8 cellular contexts compared by ENCODE assay signal in genomic region chr9:37574996-37575395, GRCh38. TPM values are rescaled to one million over a fixed set of nuclear protein-coding genes. Genes with fewer than 3 reads are reported as not detected.
DNase-seq lines count a peak whose midpoint lies in the region; ATAC-seq, FAIRE-seq and TF ChIP-seq lines count a peak whose summit lies in the region.

No MANE protein-coding gene starts in this region.

- peaks cover 32% of the 10 kb centered on the region for H3F3A ChIP-seq in DOHH2 (ENCODE audit: control insufficient read depth, insufficient read depth)

- H3K9me2 ChIP-seq in DOHH2 (replicated peaks; ENCODE audit: control insufficient read depth, low read length): no peaks in the 10 kb centered on the region

- H3K9ac ChIP-seq in endothelial cell of umbilical vein (replicated peaks; ENCODE audit: extremely low read depth, insufficient read depth, low read length) (no peak overlapping the region), trophoblast cell (ENCODE audit: low read length) (peak overlapping the region; percentile 20)

- CTCF ChIA-PET in endothelial cell of umbilical vein (lab: Charles Lee): interaction anchor here (1.1 to 3.9 kb wide), 4 partner anchors 11 to 19 kb away, joined by 3 to 17 read pairs (median 6); partner anchors contain the start of gene TOMM5

- no CpG with 5 or more reads among the region's 4 CpGs for WGBS in trophoblast cell (ENCODE audit: extremely low coverage, insufficient coverage, insufficient read length)
- whole genome bisulfite sequencing in prostate gland: 56% methylated on average over 4 of the region's 4 CpGs

- H4K20me1 ChIP-seq in DOHH2 (ENCODE audit: control insufficient read depth, insufficient read depth, low read depth, low read length) (0 out of 2 replicates have a peak, but pooled peaks cover 7% of the 10 kb centered on the region), endothelial cell of umbilical vein (replicated peaks; ENCODE audit: control insufficient read depth, extremely low read depth, insufficient read depth, low read length) (peaks cover 2% of the 10 kb centered on the region)

- H4K12ac ChIP-seq in trophoblast cell (ENCODE audit: low read depth, low read length): no peak overlapping the region

- H3K14ac ChIP-seq in trophoblast cell (ENCODE audit: low read length): no peak overlapping the region

- intact Hi-C loops in endothelial cell of umbilical vein (cut with micrococcal nuclease): loop anchor here (2.0 kb wide), 1 partner anchor 92 kb away; no protein-coding TSS in a partner anchor
- intact Hi-C loops in prostate gland (cut with DNase I): loop anchor here (5.0 kb wide), 1 partner anchor 88 kb away; the partner anchor contains the start of gene POLR1E

- FAIRE-seq in endothelial cell of umbilical vein (lab: Jason Lieb, UNC): no peak

- H4K8ac ChIP-seq in trophoblast cell (ENCODE audit: low read depth, low read length): no peak overlapping the region

- peak; percentile 94 for DNase-seq in NCI-H82 (lab: John Stamatoyannopoulos, UW)
- DNase-seq in endothelial cell of umbilical vein (ENCODE audit: low read depth, low spot score): peak; percentile 8
- DNase-seq in trophoblast cell: no peak
- DNase-seq in stimulated activated naive CD4-positive, alpha-beta T cell treated with Interleukin-2 at 50 U/mL for 16 hours (lab: John Stamatoyannopoulos, UW): no peak
- DNase-seq in prostate gland (ENCODE audit: low spot score): no peak
- DNase-seq in CD1c-positive myeloid dendritic cell (ENCODE audit: extremely low spot score): no peak

- ATAC-seq in GM18861 (IDR thresholded peaks at IDR 0.05; ENCODE audit: unreplicated experiment): no peak

- H3K9me1 ChIP-seq in endothelial cell of umbilical vein (replicated peaks; ENCODE audit: control insufficient read depth, extremely low read depth, insufficient read depth, low read length): no peaks in the 10 kb centered on the region

- TF ChIP-seq POLR2A in endothelial cell of umbilical vein (IDR thresholded peaks at IDR 0.05; ENCODE audit: low read depth, low read length) (no peak), prostate gland (IDR thresholded peaks at IDR 0.05) (no peak)

- H3K27me3 ChIP-seq in DOHH2 (ENCODE audit: control insufficient read depth, low read length) (no peaks in the 10 kb centered on the region), endothelial cell of umbilical vein (ENCODE audit: control insufficient read depth in 2 of 2, insufficient read depth in 2 of 2, low read length in 2 of 2) (no peaks in the 10 kb centered on the region), trophoblast cell (ENCODE audit: insufficient read depth, low read length) (no peaks in the 10 kb centered on the region), prostate gland (replicated peaks; ENCODE audit: insufficient read depth) (no peaks in the 10 kb centered on the region)

- H2AFZ ChIP-seq in endothelial cell of umbilical vein (ENCODE audit: low read depth, low read length) (no peak overlapping the region), trophoblast cell (ENCODE audit: insufficient read depth, low read length, poor library complexity) (no peak overlapping the region)

- no peaks in the 10 kb centered on the region for H3K9me3 ChIP-seq in DOHH2 (ENCODE audit: control insufficient read depth, insufficient read depth, low read length)
- H3K9me3 ChIP-seq in endothelial cell of umbilical vein (replicated peaks; ENCODE audit: control insufficient read depth, insufficient read depth, low read length): no peaks in the 10 kb centered on the region
- no peaks in the 10 kb centered on the region for H3K9me3 ChIP-seq in trophoblast cell (ENCODE audit: insufficient read depth, low read depth, low read length)
- no peaks in the 10 kb centered on the region for H3K9me3 ChIP-seq in prostate gland

- POLR2A ChIA-PET in endothelial cell of umbilical vein (lab: Charles Lee): interaction anchor here (0.6 kb wide), 1 partner anchor 36 kb away, joined by 3 read pairs; no protein-coding TSS in a partner anchor

- H3K4me3 ChIP-seq in DOHH2 (ENCODE audit: low read length) (peak overlapping the region; percentile 86), endothelial cell of umbilical vein (replicated peaks in 1 of 3; ENCODE audit: insufficient read depth in 1 of 3, low read depth in 1 of 3, low read length in 3 of 3) (peak overlapping the region in 1 of 3 experiments; percentile 85), trophoblast cell (ENCODE audit: low read depth, low read length) (no peak overlapping the region), prostate gland (peak overlapping the region in 1 of 2 donors; percentile 72)

- dilution Hi-C loops in endothelial cell of umbilical vein (cut with MboI; ENCODE audit: extremely low pct_ligation_motif_present, low sequenced_read_pairs): no loop called here

- H3K4me2 ChIP-seq in DOHH2 (ENCODE audit: low read length) (peak overlapping the region; percentile 93), endothelial cell of umbilical vein (ENCODE audit: insufficient read depth, low read length) (peak overlapping the region; percentile 88), trophoblast cell (ENCODE audit: low read length) (peak overlapping the region; percentile 98)

- no peak overlapping the region for H3K23ac ChIP-seq in trophoblast cell (ENCODE audit: low read length)

- no peak overlapping the region for H3K4ac ChIP-seq in trophoblast cell (ENCODE audit: low read depth, low read length)

- BruUV-seq in endothelial cell of umbilical vein (replicated peaks; lab: Mats Ljungman, UMichigan): TSS peak; percentile 20

- H3K18ac ChIP-seq in trophoblast cell (ENCODE audit: low read length): no peak overlapping the region

- no peak overlapping the region for H2BK5ac ChIP-seq in trophoblast cell (ENCODE audit: low read depth, low read length, poor library complexity)

- no peak overlapping the region for H4K91ac ChIP-seq in trophoblast cell (ENCODE audit: low read depth, low read length)

- H3K36me3 ChIP-seq in DOHH2 (ENCODE audit: control insufficient read depth, low read length) (peaks cover 51% of the 10 kb centered on the region), endothelial cell of umbilical vein (ENCODE audit: control insufficient read depth in 2 of 2, extremely low read depth in 1 of 2, insufficient read depth in 2 of 2, low read length in 2 of 2) (peaks cover 0 to 2% of the 10 kb centered on the region in 2 experiments), trophoblast cell (ENCODE audit: control insufficient read depth in 1 of 2, insufficient read depth in 2 of 2, low read length in 2 of 2) (no peaks in the 10 kb centered on the region), prostate gland (no peaks in the 10 kb centered on the region)

- no peak overlapping the region for H2BK120ac ChIP-seq in trophoblast cell (ENCODE audit: insufficient read depth, low read length, poor library complexity)

- no peak for TF ChIP-seq CTCF in DOHH2 (IDR thresholded peaks at IDR 0.05; ENCODE audit: low read depth, low read length, poor library complexity, severe bottlenecking)
- no peak for TF ChIP-seq CTCF in endothelial cell of umbilical vein (IDR thresholded peaks at IDR 0.05; ENCODE audit: extremely low read depth in 1 of 2, insufficient read depth in 1 of 2, low read depth in 1 of 2, low read length in 2 of 2)
- no peak for TF ChIP-seq CTCF in prostate gland (IDR thresholded peaks at IDR 0.05)

- H3K27ac ChIP-seq in DOHH2 (ENCODE audit: low read depth, low read length) (peak overlapping the region; percentile 77), endothelial cell of umbilical vein (ENCODE audit: insufficient read depth, low read depth, low read length) (no peak overlapping the region), trophoblast cell (ENCODE audit: low read depth, low read length) (peak overlapping the region; percentile 36), prostate gland (peak overlapping the region in 1 of 2 donors; percentile 73)

- H3K79me2 ChIP-seq in DOHH2 (ENCODE audit: control insufficient read depth, low read length): peaks cover 73% of the 10 kb centered on the region
- peaks cover 7% of the 10 kb centered on the region for H3K79me2 ChIP-seq in endothelial cell of umbilical vein (ENCODE audit: control insufficient read depth, insufficient read depth, low read length)
- peaks cover 5% of the 10 kb centered on the region for H3K79me2 ChIP-seq in trophoblast cell (ENCODE audit: control insufficient read depth, insufficient read depth, low read length, poor library complexity)

- H3K4me1 ChIP-seq in DOHH2 (ENCODE audit: control insufficient read depth, low read length) (peaks cover 48% of the 10 kb centered on the region), endothelial cell of umbilical vein (ENCODE audit: control insufficient read depth, extremely low read depth, insufficient read depth, low read length) (peaks cover 21% of the 10 kb centered on the region), trophoblast cell (ENCODE audit: control insufficient read depth in 1 of 2, insufficient read depth in 2 of 2, low read length in 2 of 2) (peaks cover 10 to 17% of the 10 kb centered on the region in 2 experiments), prostate gland (replicated peaks) (no peaks in the 10 kb centered on the region)

- H2AK5ac ChIP-seq in trophoblast cell (ENCODE audit: low read length): no peak overlapping the region

- H3K79me1 ChIP-seq in trophoblast cell (ENCODE audit: low read length): peaks cover 8% of the 10 kb centered on the region

- H2BK12ac ChIP-seq in trophoblast cell (ENCODE audit: low read length): no peak overlapping the region

TF ChIP-seq in endothelial cell of umbilical vein, 7 proteins besides CTCF, POLR2A, EP300 and RAD21 (continues in another document):
- no peak for TF ChIP-seq MYC (IDR thresholded peaks at IDR 0.05; ENCODE audit: low read depth, low read length)

RNA-seq across cellular contexts. Expression of gene FBXO10, which starts 1.2 kb away (rescaled TPM):
- 13.8 and 14.4 TPM in 2 replicates for total RNA-seq in endothelial cell of umbilical vein
- 11.8 and 13.8 TPM in 2 replicates for polyA plus RNA-seq in endothelial cell of umbilical vein
- polyA plus RNA-seq in endothelial cell of umbilical vein (2011; cell fraction: cytosol; rRNA removed): 8.7 and 9.2 TPM in 2 replicates
- polyA plus RNA-seq in endothelial cell of umbilical vein (2011; cell fraction: nucleus; rRNA removed): 19.4 and 23.1 TPM in 2 replicates
- polyA plus RNA-seq in endothelial cell of umbilical vein (2012): 9.9 and 10.1 TPM in 2 replicates
- 27.3 and 32.8 TPM in 2 replicates for polyA minus RNA-seq in endothelial cell of umbilical vein
- polyA minus RNA-seq in endothelial cell of umbilical vein (2011; cell fraction: cytosol; rRNA and poly(A)+ RNA removed): 1.4 TPM
- polyA minus RNA-seq in endothelial cell of umbilical vein (2011; cell fraction: nucleus; rRNA and poly(A)+ RNA removed): 13.2 and 13.9 TPM in 2 replicates
- polyA plus RNA-seq in trophoblast cell (2013): 8.0 TPM in 2 replicates
- total RNA-seq in prostate gland: 10 to 100 TPM in 1 of 2 donors, 1 to 10 TPM in 1; 8.5 to 17.6 TPM

RNA-seq across cellular contexts. Expression of gene TOMM5, which starts 17.4 kb away (rescaled TPM):
- total RNA-seq in endothelial cell of umbilical vein (145 and 147 TPM in 2 replicates), prostate gland (10 to 100 TPM; 81.2 to 82.8 TPM)
- polyA plus RNA-seq in endothelial cell of umbilical vein: 110 and 122 TPM in 2 replicates
- polyA plus RNA-seq in endothelial cell of umbilical vein (2011; cell fraction: cytosol; rRNA removed): 188 and 223 TPM in 2 replicates
- polyA plus RNA-seq in endothelial cell of umbilical vein (2011; cell fraction: nucleus; rRNA removed): 61.1 and 66.4 TPM in 2 replicates
- 265 and 350 TPM in 2 replicates for polyA plus RNA-seq in endothelial cell of umbilical vein (2012)
- polyA minus RNA-seq in endothelial cell of umbilical vein: 66.9 and 69.7 TPM in 2 replicates
- 84.5 TPM for polyA minus RNA-seq in endothelial cell of umbilical vein (2011; cell fraction: cytosol; rRNA and poly(A)+ RNA removed)
- 28.6 and 29.9 TPM in 2 replicates for polyA minus RNA-seq in endothelial cell of umbilical vein (2011; cell fraction: nucleus; rRNA and poly(A)+ RNA removed)
- polyA plus RNA-seq in trophoblast cell (2013): 146 and 149 TPM in 2 replicates

Comparison
In these comparisons a context has a peak if more than half of its experiments do, and no peak if none do; other contexts are left out.
1. DNase-seq: peak in NCI-H82 (single experiment) and endothelial cell of umbilical vein (single experiment); none in trophoblast cell (0 of 2), stimulated activated naive CD4-positive, alpha-beta T cell treated with Interleukin-2 at 50 U/mL for 16 hours (single experiment), prostate gland (single experiment) and CD1c-positive myeloid dendritic cell (single experiment).
2. Peak in every context shown above with its lines, with median percentiles within 50 percentile points of each other: H3K4me2 ChIP-seq.